In genomic region chr19:12834976-12835757, GRCh38 we compare ENCODE assay signal across 8 cellular contexts.
DNase-seq lines count a peak whose midpoint lies in the region; ATAC-seq and TF ChIP-seq lines count a peak whose summit lies in the region.

No MANE protein-coding gene starts in this region.

- no peaks in the 10 kb centered on the region for H3K36me3 Mint-ChIP-seq in activated naive CD4-positive, alpha-beta T cell treated with anti-CD3 and anti-CD28 coated beads, Interleukin-2, amount 10 ng/mL, durations not matched to agents 7 days and 5 days
- H3K36me3 Mint-ChIP-seq in nephron progenitor cell (ENCODE audit: low read depth) = no peaks in the 10 kb centered on the region

- DNase-seq in NCI-H146 (lab: John Stamatoyannopoulos, UW) (peak; percentile 20), NCI-H146 treated with DMSO at 0.1 percent for 48 hours (lab: John Stamatoyannopoulos, UW; ENCODE audit: unreplicated experiment) (no peak), NAMALWA (ENCODE audit: low spot score) (peak; percentile 79), nephron progenitor cell (peak; percentile 59), globus pallidus (ENCODE audit: low spot score) (no peak), NCI-H1694 (lab: John Stamatoyannopoulos, UW) (no peak)
- peak; percentile 46 for DNase-seq in activated naive CD4-positive, alpha-beta T cell treated with anti-CD3 and anti-CD28 coated beads, Interleukin-2, amount 10 ng/mL, durations not matched to agents 7 days and 5 days

- no peak for TF ChIP-seq CTCF in nephron progenitor cell (IDR thresholded peaks at IDR 0.05)

- CTCF ChIA-PET in activated naive CD4-positive, alpha-beta T cell treated with anti-CD3 and anti-CD28 coated beads, Interleukin-2, amount 10 ng/mL, durations not matched to agents 7 days and 5 days (lab: Charles Lee) = interaction anchor here (1.0 to 2.1 kb wide), 4 partner anchors 12 to 130 kb away, joined by 3 to 6 read pairs (median 4); partner anchors contain the start of genes PRDX2 and THSD8

- peaks cover 99% of the 10 kb centered on the region for H3K27me3 Mint-ChIP-seq in activated naive CD4-positive, alpha-beta T cell treated with anti-CD3 and anti-CD28 coated beads, Interleukin-2, amount 10 ng/mL, durations not matched to agents 7 days and 5 days
- H3K27me3 Mint-ChIP-seq in nephron progenitor cell (ENCODE audit: low read depth, poor library complexity) = peaks cover 94% of the 10 kb centered on the region

- H3K4me3 Mint-ChIP-seq in activated naive CD4-positive, alpha-beta T cell treated with anti-CD3 and anti-CD28 coated beads, Interleukin-2, amount 10 ng/mL, durations not matched to agents 7 days and 5 days = no peak overlapping the region
- peak overlapping the region; percentile 62 for H3K4me3 Mint-ChIP-seq in nephron progenitor cell

- no peak overlapping the region for H3K27ac Mint-ChIP-seq in activated naive CD4-positive, alpha-beta T cell treated with anti-CD3 and anti-CD28 coated beads, Interleukin-2, amount 10 ng/mL, durations not matched to agents 7 days and 5 days
- no peak overlapping the region for H3K27ac Mint-ChIP-seq in nephron progenitor cell

- H3K4me1 Mint-ChIP-seq in activated naive CD4-positive, alpha-beta T cell treated with anti-CD3 and anti-CD28 coated beads, Interleukin-2, amount 10 ng/mL, durations not matched to agents 7 days and 5 days = peaks cover 29% of the 10 kb centered on the region
- peaks cover 31% of the 10 kb centered on the region for H3K4me1 Mint-ChIP-seq in nephron progenitor cell

- no peak for ATAC-seq in HG03135 (IDR thresholded peaks at IDR 0.05; ENCODE audit: unreplicated experiment)

- H3K9me3 Mint-ChIP-seq in activated naive CD4-positive, alpha-beta T cell treated with anti-CD3 and anti-CD28 coated beads, Interleukin-2, amount 10 ng/mL, durations not matched to agents 7 days and 5 days = no peaks in the 10 kb centered on the region
- H3K9me3 Mint-ChIP-seq in nephron progenitor cell = no peaks in the 10 kb centered on the region

Comparison
In these comparisons a context has a peak if more than half of its experiments do, and no peak if none do; other contexts are left out.
1. DNase-seq: peak in NCI-H146 (single experiment), NAMALWA (single experiment), activated naive CD4-positive, alpha-beta T cell treated with anti-CD3 and anti-CD28 coated beads, Interleukin-2, amount 10 ng/mL, durations not matched to agents 7 days and 5 days (single experiment) and nephron progenitor cell (single experiment); none in NCI-H146 treated with DMSO at 0.1 percent for 48 hours (single experiment), globus pallidus (single experiment) and NCI-H1694 (single experiment).